In the genomic region with DNA sequence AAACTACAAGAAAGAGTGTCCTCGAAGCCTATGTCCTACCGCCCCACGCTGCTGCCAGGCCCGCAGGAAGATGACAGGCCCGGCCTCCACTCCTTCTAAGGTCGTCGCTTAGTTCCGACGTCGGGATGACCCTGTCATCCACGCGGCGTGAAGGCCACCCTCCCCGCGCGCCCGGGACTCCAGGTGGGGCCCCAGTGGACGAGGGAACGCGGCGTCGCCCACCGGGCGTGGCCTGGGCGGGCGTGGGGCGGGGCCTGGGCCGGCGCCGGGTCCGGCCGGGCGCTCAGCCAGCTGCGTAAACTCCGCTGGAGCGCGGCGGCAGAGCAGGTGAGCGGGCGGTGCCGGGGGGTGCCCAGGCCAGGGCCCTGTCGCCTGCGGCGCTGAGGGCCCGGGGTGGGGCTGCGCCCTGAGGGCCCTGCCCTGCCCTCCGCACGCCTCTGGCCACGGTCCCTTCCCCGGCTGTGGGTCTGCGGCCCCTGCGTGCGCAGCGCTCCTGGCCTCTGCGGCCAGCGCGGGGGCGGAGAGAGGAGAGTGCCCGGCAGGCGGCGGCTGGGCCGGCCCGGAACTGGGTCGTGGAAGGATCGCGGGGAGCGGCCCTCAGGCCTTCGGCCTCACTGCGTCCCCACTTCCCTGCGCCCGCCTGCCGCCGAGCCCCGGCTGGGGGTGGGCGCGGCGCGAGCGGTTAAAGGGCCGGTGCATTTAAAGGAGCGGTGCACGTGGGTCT, we compare ENCODE assay signal across 8 cellular contexts. TPM values are rescaled to one million over a fixed set of nuclear protein-coding genes. Genes with fewer than 3 reads are reported as not detected.
DNase-seq lines count a peak whose midpoint lies in the region; ATAC-seq and TF ChIP-seq lines count a peak whose summit lies in the region.

Gene PSEN2, plus strand, starts transcription at position 294 of the 724 bp plus-strand sequence. CDS start 11,292 bp downstream, outside the sequence.

- H3K27me3 Mint-ChIP-seq in chondrocyte (ENCODE audit: low read depth), result no peaks in the 10 kb centered on the region

- TF ChIP-seq CTCF in WERI-Rb-1 (IDR thresholded peaks at IDR 0.05; ENCODE audit: low read depth, low read length) (no peak), chondrocyte (IDR thresholded peaks at IDR 0.05) (peak; percentile 65), kidney epithelial cell (IDR thresholded peaks at IDR 0.05; ENCODE audit: insufficient read depth, low read length, poor library complexity, severe bottlenecking) (no peak)

- H3K27ac ChIP-seq in WERI-Rb-1, result no peak within 1 kb of the TSS; the same call in 1 of the 2 replicates

- no peaks in the 10 kb centered on the region for H3K36me3 Mint-ChIP-seq in chondrocyte (ENCODE audit: low read depth)

- H3K36me3 ChIP-seq in WERI-Rb-1 (no peaks in the 10 kb centered on the region), kidney epithelial cell (ENCODE audit: control insufficient read depth, insufficient read depth, low read length) (no peaks in the 10 kb centered on the region)

- peak; percentile 94 for ATAC-seq in HG02763 (IDR thresholded peaks at IDR 0.05; ENCODE audit: unreplicated experiment)

- DNase-seq in NCI-H1694 treated with DMSO at 0.1 percent for 48 hours (lab: John Stamatoyannopoulos, UW) (peak; percentile 16), NCI-H1694 (lab: John Stamatoyannopoulos, UW) (no peak), NCI-H2081 treated with DMSO at 0.1 percent for 48 hours (lab: John Stamatoyannopoulos, UW) (peak; percentile 41), WERI-Rb-1 (peak; percentile 40), chondrocyte (ENCODE audit: low spot score) (no peak), kidney epithelial cell (ENCODE audit: low read depth) (no peak)
- DNase-seq in stimulated activated CD4-positive, alpha-beta T cell treated with anti-CD3 and anti-CD28 coated beads, Interleukin-15, amount 100 ng/mL, for 24 hours, result peak; percentile 74

- no peaks in the 10 kb centered on the region for H3K9me3 ChIP-seq in WERI-Rb-1 (ENCODE audit: severe bottlenecking)

- H3K9me3 Mint-ChIP-seq in chondrocyte (ENCODE audit: low read depth), result peaks cover 4% of the 10 kb centered on the region

- peak within 1 kb of the TSS; percentile 79 for H3K4me3 Mint-ChIP-seq in chondrocyte (ENCODE audit: unreplicated experiment)

- peaks cover 21% of the 10 kb centered on the region for H3K4me1 Mint-ChIP-seq in chondrocyte (ENCODE audit: low read depth)

- peak within 1 kb of the TSS; percentile 50 for H3K4me3 ChIP-seq in WERI-Rb-1 (ENCODE audit: low read depth, low read length)
- peak within 1 kb of the TSS; percentile 48 for H3K4me3 ChIP-seq in kidney epithelial cell (ENCODE audit: low read depth, low read length)

- peak within 1 kb of the TSS; percentile 63 for H3K27ac Mint-ChIP-seq in chondrocyte (ENCODE audit: unreplicated experiment)

- no peaks in the 10 kb centered on the region for H3K27me3 ChIP-seq in WERI-Rb-1 (ENCODE audit: insufficient read depth, low read depth, severe bottlenecking)
- H3K27me3 ChIP-seq in kidney epithelial cell (ENCODE audit: control insufficient read depth, insufficient read depth, low read length), result no peaks in the 10 kb centered on the region

RNA-seq across cellular contexts. Expression of gene PSEN2, which starts in this region (rescaled TPM):
- total RNA-seq in chondrocyte (14.5 to 21.0 TPM (median 19.5 TPM) in 3 replicates), kidney epithelial cell (29.7 and 31.3 TPM in 2 replicates)

Comparison
In these comparisons a context has a peak if more than half of its experiments do, and no peak if none do; other contexts are left out.
1. DNase-seq: peak in NCI-H1694 treated with DMSO at 0.1 percent for 48 hours (single experiment), NCI-H2081 treated with DMSO at 0.1 percent for 48 hours (single experiment), WERI-Rb-1 (single experiment) and stimulated activated CD4-positive, alpha-beta T cell treated with anti-CD3 and anti-CD28 coated beads, Interleukin-15, amount 100 ng/mL, for 24 hours (single experiment); none in NCI-H1694 (single experiment), chondrocyte (single experiment) and kidney epithelial cell (single experiment).